Comparison of ENCODE assay signal across 1 cellular context in the genomic region with DNA sequence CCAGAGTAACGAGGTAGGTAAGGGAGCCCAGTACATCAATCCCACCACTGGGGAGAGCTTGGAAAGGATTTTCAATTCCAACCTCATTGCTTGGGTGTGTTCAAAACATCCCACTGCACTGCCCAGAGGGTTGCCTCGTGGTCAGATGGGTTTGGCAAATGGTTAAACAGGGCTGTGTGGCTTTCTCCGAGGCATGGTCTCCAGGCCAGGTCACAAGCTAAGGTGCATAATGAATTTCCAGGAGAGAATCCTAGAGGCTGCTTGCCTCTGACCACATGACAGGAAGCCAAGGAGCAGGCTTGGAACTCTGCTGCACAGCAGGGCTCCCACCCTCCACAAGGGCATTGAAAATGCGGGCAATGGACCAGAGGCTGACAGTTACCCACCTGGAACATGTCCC.
TF ChIP-seq lines count a peak whose summit lies in the region.

No MANE protein-coding gene starts in this region.

TF ChIP-seq in GM23338, 12 proteins besides CTCF, POLR2A, EP300 and RAD21 (continued from another document):
- no peak for TF ChIP-seq ETS1 (IDR thresholded peaks at IDR 0.05)
- no peak for TF ChIP-seq JUNB (IDR thresholded peaks at IDR 0.05; ENCODE audit: unreplicated experiment)
- TF ChIP-seq POLR2AphosphoS5 (IDR thresholded peaks at IDR 0.05; ENCODE audit: low read depth), result no peak
- TF ChIP-seq ZNF114 (CRISPR knock-in tag; IDR thresholded peaks at IDR 0.05), result no peak
- no peak for TF ChIP-seq EZH2 (IDR thresholded peaks at IDR 0.05; ENCODE audit: low read depth, unreplicated experiment)
- TF ChIP-seq, protein P1, sequence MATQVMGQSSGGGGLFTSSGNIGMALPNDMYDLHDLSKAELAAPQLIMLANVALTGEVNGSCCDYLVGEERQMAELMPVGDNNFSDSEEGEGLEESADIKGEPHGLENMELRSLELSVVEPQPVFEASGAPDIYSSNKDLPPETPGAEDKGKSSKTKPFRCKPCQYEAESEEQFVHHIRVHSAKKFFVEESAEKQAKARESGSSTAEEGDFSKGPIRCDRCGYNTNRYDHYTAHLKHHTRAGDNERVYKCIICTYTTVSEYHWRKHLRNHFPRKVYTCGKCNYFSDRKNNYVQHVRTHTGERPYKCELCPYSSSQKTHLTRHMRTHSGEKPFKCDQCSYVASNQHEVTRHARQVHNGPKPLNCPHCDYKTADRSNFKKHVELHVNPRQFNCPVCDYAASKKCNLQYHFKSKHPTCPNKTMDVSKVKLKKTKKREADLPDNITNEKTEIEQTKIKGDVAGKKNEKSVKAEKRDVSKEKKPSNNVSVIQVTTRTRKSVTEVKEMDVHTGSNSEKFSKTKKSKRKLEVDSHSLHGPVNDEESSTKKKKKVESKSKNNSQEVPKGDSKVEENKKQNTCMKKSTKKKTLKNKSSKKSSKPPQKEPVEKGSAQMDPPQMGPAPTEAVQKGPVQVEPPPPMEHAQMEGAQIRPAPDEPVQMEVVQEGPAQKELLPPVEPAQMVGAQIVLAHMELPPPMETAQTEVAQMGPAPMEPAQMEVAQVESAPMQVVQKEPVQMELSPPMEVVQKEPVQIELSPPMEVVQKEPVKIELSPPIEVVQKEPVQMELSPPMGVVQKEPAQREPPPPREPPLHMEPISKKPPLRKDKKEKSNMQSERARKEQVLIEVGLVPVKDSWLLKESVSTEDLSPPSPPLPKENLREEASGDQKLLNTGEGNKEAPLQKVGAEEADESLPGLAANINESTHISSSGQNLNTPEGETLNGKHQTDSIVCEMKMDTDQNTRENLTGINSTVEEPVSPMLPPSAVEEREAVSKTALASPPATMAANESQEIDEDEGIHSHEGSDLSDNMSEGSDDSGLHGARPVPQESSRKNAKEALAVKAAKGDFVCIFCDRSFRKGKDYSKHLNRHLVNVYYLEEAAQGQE (IDR thresholded peaks at IDR 0.05; ENCODE audit: unreplicated experiment), result no peak
- TF ChIP-seq, protein P2, sequence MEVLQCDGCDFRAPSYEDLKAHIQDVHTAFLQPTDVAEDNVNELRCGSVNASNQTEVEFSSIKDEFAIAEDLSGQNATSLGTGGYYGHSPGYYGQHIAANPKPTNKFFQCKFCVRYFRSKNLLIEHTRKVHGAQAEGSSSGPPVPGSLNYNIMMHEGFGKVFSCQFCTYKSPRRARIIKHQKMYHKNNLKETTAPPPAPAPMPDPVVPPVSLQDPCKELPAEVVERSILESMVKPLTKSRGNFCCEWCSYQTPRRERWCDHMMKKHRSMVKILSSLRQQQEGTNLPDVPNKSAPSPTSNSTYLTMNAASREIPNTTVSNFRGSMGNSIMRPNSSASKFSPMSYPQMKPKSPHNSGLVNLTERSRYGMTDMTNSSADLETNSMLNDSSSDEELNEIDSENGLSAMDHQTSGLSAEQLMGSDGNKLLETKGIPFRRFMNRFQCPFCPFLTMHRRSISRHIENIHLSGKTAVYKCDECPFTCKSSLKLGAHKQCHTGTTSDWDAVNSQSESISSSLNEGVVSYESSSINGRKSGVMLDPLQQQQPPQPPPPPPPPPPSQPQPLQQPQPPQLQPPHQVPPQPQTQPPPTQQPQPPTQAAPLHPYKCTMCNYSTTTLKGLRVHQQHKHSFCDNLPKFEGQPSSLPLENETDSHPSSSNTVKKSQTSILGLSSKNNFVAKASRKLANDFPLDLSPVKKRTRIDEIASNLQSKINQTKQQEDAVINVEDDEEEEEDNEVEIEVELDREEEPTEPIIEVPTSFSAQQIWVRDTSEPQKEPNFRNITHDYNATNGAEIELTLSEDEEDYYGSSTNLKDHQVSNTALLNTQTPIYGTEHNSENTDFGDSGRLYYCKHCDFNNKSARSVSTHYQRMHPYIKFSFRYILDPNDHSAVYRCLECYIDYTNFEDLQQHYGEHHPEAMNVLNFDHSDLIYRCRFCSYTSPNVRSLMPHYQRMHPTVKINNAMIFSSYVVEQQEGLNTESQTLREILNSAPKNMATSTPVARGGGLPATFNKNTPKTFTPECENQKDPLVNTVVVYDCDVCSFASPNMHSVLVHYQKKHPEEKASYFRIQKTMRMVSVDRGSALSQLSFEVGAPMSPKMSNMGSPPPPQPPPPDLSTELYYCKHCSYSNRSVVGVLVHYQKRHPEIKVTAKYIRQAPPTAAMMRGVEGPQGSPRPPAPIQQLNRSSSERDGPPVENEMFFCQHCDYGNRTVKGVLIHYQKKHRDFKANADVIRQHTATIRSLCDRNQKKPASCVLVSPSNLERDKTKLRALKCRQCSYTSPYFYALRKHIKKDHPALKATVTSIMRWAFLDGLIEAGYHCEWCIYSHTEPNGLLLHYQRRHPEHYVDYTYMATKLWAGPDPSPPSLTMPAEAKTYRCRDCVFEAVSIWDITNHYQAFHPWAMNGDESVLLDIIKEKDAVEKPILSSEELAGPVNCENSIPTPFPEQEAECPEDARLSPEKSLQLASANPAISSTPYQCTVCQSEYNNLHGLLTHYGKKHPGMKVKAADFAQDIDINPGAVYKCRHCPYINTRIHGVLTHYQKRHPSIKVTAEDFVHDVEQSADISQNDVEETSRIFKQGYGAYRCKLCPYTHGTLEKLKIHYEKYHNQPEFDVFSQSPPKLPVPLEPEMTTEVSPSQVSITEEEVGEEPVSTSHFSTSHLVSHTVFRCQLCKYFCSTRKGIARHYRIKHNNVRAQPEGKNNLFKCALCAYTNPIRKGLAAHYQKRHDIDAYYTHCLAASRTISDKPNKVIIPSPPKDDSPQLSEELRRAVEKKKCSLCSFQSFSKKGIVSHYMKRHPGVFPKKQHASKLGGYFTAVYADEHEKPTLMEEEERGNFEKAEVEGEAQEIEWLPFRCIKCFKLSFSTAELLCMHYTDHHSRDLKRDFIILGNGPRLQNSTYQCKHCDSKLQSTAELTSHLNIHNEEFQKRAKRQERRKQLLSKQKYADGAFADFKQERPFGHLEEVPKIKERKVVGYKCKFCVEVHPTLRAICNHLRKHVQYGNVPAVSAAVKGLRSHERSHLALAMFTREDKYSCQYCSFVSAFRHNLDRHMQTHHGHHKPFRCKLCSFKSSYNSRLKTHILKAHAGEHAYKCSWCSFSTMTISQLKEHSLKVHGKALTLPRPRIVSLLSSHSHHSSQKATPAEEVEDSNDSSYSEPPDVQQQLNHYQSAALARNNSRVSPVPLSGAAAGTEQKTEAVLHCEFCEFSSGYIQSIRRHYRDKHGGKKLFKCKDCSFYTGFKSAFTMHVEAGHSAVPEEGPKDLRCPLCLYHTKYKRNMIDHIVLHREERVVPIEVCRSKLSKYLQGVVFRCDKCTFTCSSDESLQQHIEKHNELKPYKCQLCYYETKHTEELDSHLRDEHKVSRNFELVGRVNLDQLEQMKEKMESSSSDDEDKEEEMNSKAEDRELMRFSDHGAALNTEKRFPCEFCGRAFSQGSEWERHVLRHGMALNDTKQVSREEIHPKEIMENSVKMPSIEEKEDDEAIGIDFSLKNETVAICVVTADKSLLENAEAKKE (CRISPR knock-in tag; IDR thresholded peaks at IDR 0.05), result no peak
- no peak for TF ChIP-seq CREB1 (CRISPR knock-in tag; IDR thresholded peaks at IDR 0.05; ENCODE audit: low read depth)
- TF ChIP-seq EZH2phosphoT487 (IDR thresholded peaks at IDR 0.05; ENCODE audit: unreplicated experiment), result no peak
